ENCODE assay signal across 11 cellular contexts in the genomic region with DNA sequence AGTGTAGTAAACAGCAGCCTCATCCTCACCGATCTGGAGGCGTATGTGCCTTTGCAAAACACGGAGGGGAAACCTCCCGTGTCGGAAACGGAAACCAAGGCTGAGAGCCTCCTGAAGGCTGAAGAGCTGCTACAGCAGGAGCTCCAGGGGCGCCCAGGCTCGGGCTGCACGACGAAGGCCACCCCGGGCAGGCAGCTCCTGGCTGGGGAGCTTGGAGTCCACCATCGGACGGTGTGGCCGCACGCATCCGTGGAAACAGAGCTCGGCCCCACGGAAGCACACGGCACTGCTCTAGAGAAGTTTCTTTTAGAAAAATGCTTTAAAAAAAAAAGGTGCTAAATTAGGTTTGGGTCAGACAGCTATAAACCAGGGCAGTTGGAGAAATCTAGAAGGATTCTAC.
DNase-seq lines count a peak whose midpoint lies in the region; ATAC-seq, FAIRE-seq and TF ChIP-seq lines count a peak whose summit lies in the region.
"Had no signal": no experiment of that assay in that cellular context is flagged by ENCODE, and none has a peak within 500 bp of the region (broad histone marks: within the 10 kb centered on the region; RNA-seq: fewer than 3 reads in every experiment).

No MANE protein-coding gene starts in this region.

- H3K9me3 ChIP-seq in BLaER1 (no peaks in the 10 kb centered on the region), NT2/D1 (ENCODE audit: insufficient read depth, low read length) (no peaks in the 10 kb centered on the region), kidney (ENCODE audit: control insufficient read depth in 1 of 2, low read length in 2 of 2) (no peaks in the 10 kb centered on the region)
- H3K9me3 ChIP-seq: BLaER1 treated with 17β-estradiol and CSF1 and Interleukin-3, amounts not matched to agents 10 nM and 100 nM had no signal

- H3K4me3 ChIP-seq in BLaER1 (no peak overlapping the region), NT2/D1 (ENCODE audit: insufficient read length, low read depth) (no peak overlapping the region), kidney (ENCODE audit: low read length in 2 of 2) (no peak overlapping the region)
- H3K4me3 ChIP-seq: BLaER1 treated with 17β-estradiol and CSF1 and Interleukin-3, amounts not matched to agents 10 nM and 100 nM had no signal

- H4K20me1 ChIP-seq in BLaER1: peaks cover 96% of the 10 kb centered on the region

- H3K9me3 Mint-ChIP-seq in activated T-cell treated with anti-CD3 and anti-CD28 coated beads, Interleukin-2, amount 50 U/mL, for 24 hours: no peaks in the 10 kb centered on the region
- H3K9me3 Mint-ChIP-seq: H9 had no signal

- FAIRE-seq in kidney (lab: Jason Lieb, UNC): no peak

- H3K36me3 ChIP-seq in BLaER1 (peaks cover 84% of the 10 kb centered on the region), NT2/D1 (ENCODE audit: insufficient read depth, insufficient read length, low read length) (peaks cover 61% of the 10 kb centered on the region), kidney (ENCODE audit: control insufficient read depth in 1 of 2, insufficient read depth in 2 of 2, low read length in 2 of 2) (peaks cover 27 to 34% of the 10 kb centered on the region in 2 donors)

- H3K4me2 ChIP-seq in BLaER1: peak overlapping the region; percentile 80

- no peak for TF ChIP-seq CTCF in kidney (IDR thresholded peaks at IDR 0.05; ENCODE audit: borderline replicate concordance, extremely low read depth, insufficient read depth)

- peaks cover 51% of the 10 kb centered on the region for H3K4me1 ChIP-seq in BLaER1
- H3K4me1 ChIP-seq in NT2/D1 (ENCODE audit: insufficient read depth, insufficient read length): peaks cover 38% of the 10 kb centered on the region
- no peaks in the 10 kb centered on the region for H3K4me1 ChIP-seq in kidney (ENCODE audit: control insufficient read depth in 1 of 2, insufficient read depth in 1 of 2, low read depth in 1 of 2, low read length in 2 of 2)

- peak overlapping the region; percentile 64 for H3K27ac Mint-ChIP-seq in activated T-cell treated with anti-CD3 and anti-CD28 coated beads, Interleukin-2, amount 50 U/mL, for 24 hours

- peaks cover 58% of the 10 kb centered on the region for H3K36me3 Mint-ChIP-seq in activated T-cell treated with anti-CD3 and anti-CD28 coated beads, Interleukin-2, amount 50 U/mL, for 24 hours (ENCODE audit: low read depth)

- peak overlapping the region; percentile 57 for H3K27ac ChIP-seq in BLaER1
- no peak overlapping the region for H3K27ac ChIP-seq in kidney (ENCODE audit: low read depth in 2 of 2, low read length in 2 of 2)

- no peak for DNase-seq in activated T-cell treated with anti-CD3 and anti-CD28 coated beads, Interleukin-2, amount 50 U/mL, for 24 hours
- DNase-seq in activated T-cell treated with anti-CD3 and anti-CD28 coated beads, Interleukin-2, amount 50 U/mL, for 48 hours: no peak
- DNase-seq in NT2/D1 (ENCODE audit: low read depth, low spot score) (no peak), kidney (peak; percentile 39), SIG-M5 treated with dmso at 0.1 percent for 504 hours (lab: John Stamatoyannopoulos, UW; ENCODE audit: unreplicated experiment) (no peak), NCI-H2196 (lab: John Stamatoyannopoulos, UW; ENCODE audit: unreplicated experiment) (no peak)
- DNase-seq: NCI-H1048 had no signal

- no peak overlapping the region for H3K4me3 Mint-ChIP-seq in activated T-cell treated with anti-CD3 and anti-CD28 coated beads, Interleukin-2, amount 50 U/mL, for 24 hours

- H3K9ac ChIP-seq in BLaER1: peak overlapping the region; percentile 53; the same call in 1 of the 2 replicates
- peak overlapping the region; percentile 57 for H3K9ac ChIP-seq in NT2/D1 (ENCODE audit: insufficient read length, low read depth)
- H3K9ac ChIP-seq in kidney (ENCODE audit: low read length in 2 of 2): no peak overlapping the region

- no peaks in the 10 kb centered on the region for H3K27me3 Mint-ChIP-seq in activated T-cell treated with anti-CD3 and anti-CD28 coated beads, Interleukin-2, amount 50 U/mL, for 24 hours

- intact Hi-C loops in kidney (cut with DNase I): no loop called here

- H3K4me1 Mint-ChIP-seq in activated T-cell treated with anti-CD3 and anti-CD28 coated beads, Interleukin-2, amount 50 U/mL, for 24 hours (ENCODE audit: low read depth): peaks cover 8% of the 10 kb centered on the region

- ATAC-seq in HG02623 (IDR thresholded peaks at IDR 0.05; ENCODE audit: unreplicated experiment): no peak

- H3K27me3 ChIP-seq in BLaER1 (no peaks in the 10 kb centered on the region), NT2/D1 (ENCODE audit: insufficient read depth, insufficient read length) (no peaks in the 10 kb centered on the region)
- H3K27me3 ChIP-seq: BLaER1 treated with 17β-estradiol and CSF1 and Interleukin-3, amounts not matched to agents 10 nM and 100 nM had no signal

Comparison
In these comparisons a context has a peak if more than half of its experiments do, and no peak if none do; other contexts are left out.
1. H3K9ac ChIP-seq: peak in BLaER1 (single experiment) and NT2/D1 (single experiment); none in kidney (0 of 2).